16 cellular contexts compared by ENCODE assay signal in genomic region chr15:39365873-39366272, GRCh38.
DNase-seq lines count a peak whose midpoint lies in the region; ATAC-seq, FAIRE-seq and TF ChIP-seq lines count a peak whose summit lies in the region.
"Had no signal": no experiment of that assay in that cellular context is flagged by ENCODE, and none has a peak within 500 bp of the region (broad histone marks: within the 10 kb centered on the region; RNA-seq: fewer than 3 reads in every experiment).

No MANE protein-coding gene starts in this region.

- no TSS peak for BruUV-seq in endothelial cell of umbilical vein (replicated peaks; lab: Mats Ljungman, UMichigan)

- in situ Hi-C loops in GM13976 (cut with MboI; ENCODE audit: low sequenced_read_pairs, unreplicated experiment) = no loop called here

- no peak overlapping the region for H3K4me3 ChIP-seq in endothelial cell of umbilical vein (replicated peaks in 1 of 3; ENCODE audit: insufficient read depth in 1 of 3, low read depth in 1 of 3, low read length in 3 of 3)

- intact Hi-C loops in endothelial cell of umbilical vein (cut with micrococcal nuclease) = no loop called here

- peak overlapping the region; percentile 72 for H3K4me2 ChIP-seq in endothelial cell of umbilical vein (ENCODE audit: insufficient read depth, low read length)

- H3K27me3 ChIP-seq in endothelial cell of umbilical vein (ENCODE audit: control insufficient read depth in 2 of 2, insufficient read depth in 2 of 2, low read length in 2 of 2) = no peaks in the 10 kb centered on the region

- no peaks in the 10 kb centered on the region for H4K20me1 ChIP-seq in endothelial cell of umbilical vein (replicated peaks; ENCODE audit: control insufficient read depth, extremely low read depth, insufficient read depth, low read length)

- DNase-seq in GM13976 (ENCODE audit: low spot score) = peak; percentile 28
- no peak for DNase-seq in endothelial cell of umbilical vein (ENCODE audit: low read depth, low spot score)
- no peak for DNase-seq in NCI-H2196 treated with DMSO at 0.1 percent for 48 hours (lab: John Stamatoyannopoulos, UW; ENCODE audit: unreplicated experiment)
- DNase-seq in SHP77 (lab: John Stamatoyannopoulos, UW) = no peak
- DNase-seq: CD4-positive, CD25-positive, alpha-beta regulatory T cell; DMS79; NCI-H1436 treated with DMSO at 0.1 percent for 48 hours; NCI-H2081; NCI-H69; PC-3; T-cell had no signal

- ATAC-seq in GM21529 (IDR thresholded peaks at IDR 0.05; ENCODE audit: unreplicated experiment) (peak; percentile 74), HG03280 (IDR thresholded peaks at IDR 0.05; ENCODE audit: unreplicated experiment) (peak; percentile 88), GM19455 (IDR thresholded peaks at IDR 0.05; ENCODE audit: unreplicated experiment) (no peak), GM18511 (IDR thresholded peaks at IDR 0.05; ENCODE audit: unreplicated experiment) (no peak)
- ATAC-seq: PC-3, T-cell had no signal

- H3K36me3 ChIP-seq in endothelial cell of umbilical vein (ENCODE audit: control insufficient read depth in 2 of 2, extremely low read depth in 1 of 2, insufficient read depth in 2 of 2, low read length in 2 of 2) = no peaks in the 10 kb centered on the region

- FAIRE-seq in endothelial cell of umbilical vein (lab: Jason Lieb, UNC) = no peak
- FAIRE-seq: GM19239 had no signal

- H3K9ac ChIP-seq in endothelial cell of umbilical vein (replicated peaks; ENCODE audit: extremely low read depth, insufficient read depth, low read length) = peak overlapping the region; percentile 71

- no peaks in the 10 kb centered on the region for H3K9me1 ChIP-seq in endothelial cell of umbilical vein (replicated peaks; ENCODE audit: control insufficient read depth, extremely low read depth, insufficient read depth, low read length)

- POLR2A ChIA-PET in endothelial cell of umbilical vein (lab: Charles Lee) = interaction anchor here (4.1 to 5.1 kb wide), 2 partner anchors 193 to 214 kb away, joined by 11 to 86 read pairs; partner anchors contain the start of gene THBS1

- H3K9me3 ChIP-seq in endothelial cell of umbilical vein (replicated peaks; ENCODE audit: control insufficient read depth, insufficient read depth, low read length) = no peaks in the 10 kb centered on the region

- dilution Hi-C loops in endothelial cell of umbilical vein (cut with MboI; ENCODE audit: extremely low pct_ligation_motif_present, low sequenced_read_pairs) = loop anchor here (25.0 kb wide), 1 partner anchor 179 kb away; no protein-coding TSS in a partner anchor

- peaks cover 59% of the 10 kb centered on the region for H3K4me1 ChIP-seq in endothelial cell of umbilical vein (ENCODE audit: control insufficient read depth, extremely low read depth, insufficient read depth, low read length)

- CTCF ChIA-PET in endothelial cell of umbilical vein (lab: Charles Lee) = interaction anchor here (0.9 to 5.4 kb wide), 3 partner anchors 31 to 214 kb away, joined by 3 to 72 read pairs (median 3); partner anchors contain the start of gene THBS1

- H3K27ac ChIP-seq in endothelial cell of umbilical vein (ENCODE audit: insufficient read depth, low read depth, low read length) = peak overlapping the region; percentile 100

- peaks cover 2% of the 10 kb centered on the region for H3K79me2 ChIP-seq in endothelial cell of umbilical vein (ENCODE audit: control insufficient read depth, insufficient read depth, low read length)

- TF ChIP-seq CTCF in GM13976 (IDR thresholded peaks at IDR 0.05; ENCODE audit: borderline replicate concordance, control extremely low read depth, extremely low read depth, insufficient read depth, missing control alignments) = no peak
- TF ChIP-seq CTCF in endothelial cell of umbilical vein (IDR thresholded peaks at IDR 0.05; ENCODE audit: extremely low read depth in 1 of 2, insufficient read depth in 1 of 2, low read depth in 1 of 2, low read length in 2 of 2) = no peak

- no peak overlapping the region for H2AFZ ChIP-seq in endothelial cell of umbilical vein (ENCODE audit: low read depth, low read length)

- no peak for TF ChIP-seq POLR2A in endothelial cell of umbilical vein (IDR thresholded peaks at IDR 0.05; ENCODE audit: low read depth, low read length)

TF ChIP-seq in endothelial cell of umbilical vein, 7 proteins besides CTCF, POLR2A, EP300 and RAD21:
- TF ChIP-seq POLR2AphosphoS5 (IDR thresholded peaks at IDR 0.05; ENCODE audit: insufficient read depth, low read depth, low read length) = no peak

Comparison
In these comparisons a context has a peak if more than half of its experiments do, and no peak if none do; other contexts are left out.
1. ATAC-seq: peak in GM21529 (single experiment) and HG03280 (single experiment); none in GM19455 (single experiment) and GM18511 (single experiment).